In the genomic region with DNA sequence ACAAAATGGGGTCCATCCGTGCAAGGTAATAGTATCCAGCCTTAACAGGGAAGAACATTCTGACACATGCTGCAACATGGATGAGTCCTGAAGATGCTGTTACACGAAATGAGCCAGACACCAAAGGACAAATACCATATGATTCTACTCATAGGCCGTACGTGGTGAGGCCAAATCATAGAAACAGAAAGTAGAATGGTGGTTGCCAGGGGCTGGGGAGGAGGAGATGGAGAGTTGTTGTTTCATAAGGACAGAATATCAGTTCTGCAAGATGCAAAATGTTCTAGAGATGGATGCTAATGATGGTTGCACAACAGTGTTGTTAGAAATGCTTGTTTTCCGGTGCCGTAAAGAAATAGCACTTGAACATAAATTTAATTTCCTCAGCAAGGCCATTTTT, we compare ENCODE assay signal across 20 cellular contexts.
DNase-seq lines count a peak whose midpoint lies in the region; ATAC-seq and TF ChIP-seq lines count a peak whose summit lies in the region.
"Had no signal": no experiment of that assay in that cellular context is flagged by ENCODE, and none has a peak within 500 bp of the region (broad histone marks: within the 10 kb centered on the region; RNA-seq: fewer than 3 reads in every experiment).

No MANE protein-coding gene starts in this region.

- H3K27ac Mint-ChIP-seq in activated naive CD4-positive, alpha-beta T cell treated with anti-CD3 and anti-CD28 coated beads, Interleukin-2, amount 10 ng/mL, durations not matched to agents 7 days and 5 days: no peak overlapping the region

- H3K36me3 Mint-ChIP-seq in activated naive CD4-positive, alpha-beta T cell treated with anti-CD3 and anti-CD28 coated beads, Interleukin-2, amount 10 ng/mL, durations not matched to agents 7 days and 5 days: no peaks in the 10 kb centered on the region
- H3K36me3 Mint-ChIP-seq: CD14-positive monocyte had no signal

- no peaks in the 10 kb centered on the region for H3K9me3 Mint-ChIP-seq in activated naive CD4-positive, alpha-beta T cell treated with anti-CD3 and anti-CD28 coated beads, Interleukin-2, amount 10 ng/mL, durations not matched to agents 7 days and 5 days

- no peak for TF ChIP-seq CTCF in epithelial cell of esophagus (IDR thresholded peaks at IDR 0.05; ENCODE audit: insufficient read depth, low read depth, low read length, missing control alignments)

- H3K27me3 Mint-ChIP-seq in activated naive CD4-positive, alpha-beta T cell treated with anti-CD3 and anti-CD28 coated beads, Interleukin-2, amount 10 ng/mL, durations not matched to agents 7 days and 5 days: peaks cover 37% of the 10 kb centered on the region

- no peak overlapping the region for H3K4me3 ChIP-seq in epithelial cell of esophagus (ENCODE audit: low read length)

- DNase-seq in activated naive CD4-positive, alpha-beta T cell treated with anti-CD3 and anti-CD28 coated beads, Interleukin-2, amount 10 ng/mL, durations not matched to agents 7 days and 5 days: peak; percentile 16
- DNase-seq in activated naive CD4-positive, alpha-beta T cell (lab: John Stamatoyannopoulos, UW): no peak
- DNase-seq in MV-4-11 (lab: John Stamatoyannopoulos, UW) (peak; percentile 18), epithelial cell of esophagus (ENCODE audit: low read depth) (peak; percentile 17), DMS53 (lab: John Stamatoyannopoulos, UW) (no peak), hippocampal formation (lab: John Stamatoyannopoulos, UW) (no peak), NCI-H1436 treated with DMSO at 0.1 percent for 48 hours (lab: John Stamatoyannopoulos, UW) (no peak)
- DNase-seq: EL, H7, KG1, NCI-H1417, NCI-H187 treated with DMSO at 0.1 percent for 48 hours, NCI-H2107, NCI-H446 treated with DMSO at 0.1 percent for 48 hours, NCI-H526 treated with DMSO at 0.1 percent for 48 hours, SIG-M5, SK-N-SH, T-helper 2 cell had no signal

- no peak for ATAC-seq in GM21786 (IDR thresholded peaks at IDR 0.05; ENCODE audit: unreplicated experiment)

- H3K4me3 Mint-ChIP-seq in activated naive CD4-positive, alpha-beta T cell treated with anti-CD3 and anti-CD28 coated beads, Interleukin-2, amount 10 ng/mL, durations not matched to agents 7 days and 5 days: no peak overlapping the region
- H3K4me3 Mint-ChIP-seq: CD14-positive monocyte had no signal

- CTCF ChIA-PET in activated naive CD4-positive, alpha-beta T cell treated with anti-CD3 and anti-CD28 coated beads, Interleukin-2, amount 10 ng/mL, durations not matched to agents 7 days and 5 days (lab: Charles Lee): interaction anchor here (1.1 kb wide), 2 partner anchors 10 to 23 kb away, joined by 3 to 4 read pairs; no protein-coding TSS in a partner anchor

- peaks cover 8% of the 10 kb centered on the region for H3K4me1 Mint-ChIP-seq in activated naive CD4-positive, alpha-beta T cell treated with anti-CD3 and anti-CD28 coated beads, Interleukin-2, amount 10 ng/mL, durations not matched to agents 7 days and 5 days

Comparison
In these comparisons a context has a peak if more than half of its experiments do, and no peak if none do; other contexts are left out.
1. DNase-seq: peak in activated naive CD4-positive, alpha-beta T cell treated with anti-CD3 and anti-CD28 coated beads, Interleukin-2, amount 10 ng/mL, durations not matched to agents 7 days and 5 days (single experiment), MV-4-11 (single experiment) and epithelial cell of esophagus (single experiment); none in activated naive CD4-positive, alpha-beta T cell (0 of 4), DMS53 (single experiment), hippocampal formation (0 of 2) and NCI-H1436 treated with DMSO at 0.1 percent for 48 hours (single experiment).